In genomic region chr12:7162691-7163114, GRCh38 we compare ENCODE assay signal across 8 cellular contexts. TPM values are rescaled to one million over a fixed set of nuclear protein-coding genes. Genes with fewer than 3 reads are reported as not detected.
DNase-seq lines count a peak whose midpoint lies in the region; ATAC-seq and TF ChIP-seq lines count a peak whose summit lies in the region.

No MANE protein-coding gene starts in this region.

- peak; percentile 30 for TF ChIP-seq CTCF in activated CD8-positive, alpha-beta T cell treated with anti-CD3 and anti-CD28 coated beads for 36 hours (IDR thresholded peaks at IDR 0.05)

- DNase-seq in EH (ENCODE audit: low read depth) (peak; percentile 30), NCI-H1417 treated with DMSO at 0.1 percent for 48 hours (lab: John Stamatoyannopoulos, UW) (peak; percentile 65), glomerular visceral epithelial cell (ENCODE audit: extremely low spot score) (peak; percentile 35), renal cortical epithelial cell (ENCODE audit: low read depth) (peak; percentile 34), A172 (ENCODE audit: low spot score) (no peak), MV-4-11 (lab: John Stamatoyannopoulos, UW) (no peak)
- peak; percentile 45 for DNase-seq in activated CD8-positive, alpha-beta T cell treated with anti-CD3 and anti-CD28 coated beads for 36 hours
- no peak for DNase-seq in activated CD4-positive, CD25-positive, alpha-beta regulatory T cell (lab: John Stamatoyannopoulos, UW)

- peaks cover 1% of the 10 kb centered on the region for H3K36me3 Mint-ChIP-seq in activated CD8-positive, alpha-beta T cell treated with anti-CD3 and anti-CD28 coated beads for 36 hours (ENCODE audit: low read depth)

- H3K27ac Mint-ChIP-seq in activated CD8-positive, alpha-beta T cell treated with anti-CD3 and anti-CD28 coated beads for 36 hours, result no peak overlapping the region

- peaks cover 1% of the 10 kb centered on the region for H3K9me3 Mint-ChIP-seq in activated CD8-positive, alpha-beta T cell treated with anti-CD3 and anti-CD28 coated beads for 36 hours

- ATAC-seq in activated CD8-positive, alpha-beta T cell treated with anti-CD3 and anti-CD28 coated beads for 36 hours, result peak; percentile 72

- peaks cover 14% of the 10 kb centered on the region for H3K27me3 Mint-ChIP-seq in activated CD8-positive, alpha-beta T cell treated with anti-CD3 and anti-CD28 coated beads for 36 hours

- H3K4me1 Mint-ChIP-seq in activated CD8-positive, alpha-beta T cell treated with anti-CD3 and anti-CD28 coated beads for 36 hours (ENCODE audit: low read depth), result peaks cover 8% of the 10 kb centered on the region

- POLR2A ChIA-PET in activated CD8-positive, alpha-beta T cell treated with anti-CD3 and anti-CD28 coated beads for 36 hours (lab: Charles Lee), result interaction anchor here (0.6 kb wide), 1 partner anchor 10 kb away, joined by 3 read pairs; no protein-coding TSS in a partner anchor

- H3K4me3 Mint-ChIP-seq in activated CD8-positive, alpha-beta T cell treated with anti-CD3 and anti-CD28 coated beads for 36 hours, result no peak overlapping the region

- CTCF ChIA-PET in activated CD8-positive, alpha-beta T cell treated with anti-CD3 and anti-CD28 coated beads for 36 hours (lab: Charles Lee), result interaction anchor here (0.9 to 3.0 kb wide), 7 partner anchors 10 to 280 kb away, joined by 3 to 15 read pairs (median 4); no protein-coding TSS in a partner anchor

- intact Hi-C loops in activated CD8-positive, alpha-beta T cell treated with anti-CD3 and anti-CD28 coated beads for 36 hours (cut with micrococcal nuclease), result no loop called here

RNA-seq across cellular contexts. Expression of gene PEX5, which starts 26.8 kb away (rescaled TPM):
- 10 to 100 TPM; 39.0 to 41.8 TPM for total RNA-seq in activated CD8-positive, alpha-beta T cell treated with anti-CD3 and anti-CD28 coated beads for 36 hours
- total RNA-seq in renal cortical epithelial cell, result 24.8 and 36.5 TPM in 2 replicates
- 18.9 and 21.0 TPM in 2 replicates for total RNA-seq in A172 (2014; rRNA removed; shearing (Covaris generic))

RNA-seq across cellular contexts. Expression of gene CLSTN3, which starts 32.5 kb away (rescaled TPM):
- total RNA-seq in activated CD8-positive, alpha-beta T cell treated with anti-CD3 and anti-CD28 coated beads for 36 hours, result 10 to 100 TPM; 29.0 to 30.8 TPM
- total RNA-seq in renal cortical epithelial cell, result 34.6 and 106 TPM in 2 replicates
- total RNA-seq in A172 (2014; rRNA removed; shearing (Covaris generic)), result 8.5 and 15.6 TPM in 2 replicates

RNA-seq across cellular contexts. Expression of gene RBP5, which starts 34.0 kb away (rescaled TPM):
- total RNA-seq in activated CD8-positive, alpha-beta T cell treated with anti-CD3 and anti-CD28 coated beads for 36 hours, result not detected
- 1.1 TPM in 1 of 2 replicates, not detected in the other for total RNA-seq in renal cortical epithelial cell
- total RNA-seq in A172 (2014; rRNA removed; shearing (Covaris generic)), result 0.31 TPM in 1 of 2 replicates, not detected in the other

RNA-seq across cellular contexts. Expression of gene C1RL, which starts 53.7 kb away (rescaled TPM):
- 10 to 100 TPM; 10.5 to 11.8 TPM for total RNA-seq in activated CD8-positive, alpha-beta T cell treated with anti-CD3 and anti-CD28 coated beads for 36 hours
- 31.4 and 68.7 TPM in 2 replicates for total RNA-seq in renal cortical epithelial cell
- total RNA-seq in A172 (2014; rRNA removed; shearing (Covaris generic)), result 5.8 and 11.0 TPM in 2 replicates

Comparison
In these comparisons a context has a peak if more than half of its experiments do, and no peak if none do; other contexts are left out.
1. DNase-seq: peak in EH (single experiment), NCI-H1417 treated with DMSO at 0.1 percent for 48 hours (single experiment), activated CD8-positive, alpha-beta T cell treated with anti-CD3 and anti-CD28 coated beads for 36 hours (single experiment), glomerular visceral epithelial cell (single experiment) and renal cortical epithelial cell (single experiment); none in A172 (single experiment), MV-4-11 (single experiment) and activated CD4-positive, CD25-positive, alpha-beta regulatory T cell (0 of 4).